31 cellular contexts compared by ENCODE assay signal in genomic region chr4:167887726-167888125, GRCh38.
"Had no signal": no experiment of that assay in that cellular context is flagged by ENCODE, and none has a peak within 500 bp of the region (broad histone marks: within the 10 kb centered on the region; RNA-seq: fewer than 3 reads in every experiment).

No MANE protein-coding gene starts in this region.

- H3K36me3 Mint-ChIP-seq: activated CD4-positive, alpha-beta memory T cell treated with anti-CD3 and anti-CD28 coated beads for 36 hours; activated naive CD8-positive, alpha-beta T cell had no signal

- H3K4me3 Mint-ChIP-seq: activated CD4-positive, alpha-beta memory T cell treated with anti-CD3 and anti-CD28 coated beads for 36 hours; activated CD4-positive, alpha-beta T cell treated with anti-CD3 and anti-CD28 coated beads for 36 hours; activated CD4-positive, alpha-beta T cell treated with anti-CD3 and anti-CD28 coated beads, Interleukin-2, amount 10 ng/mL, durations not matched to agents 24 days and 14 days; activated CD8-positive, alpha-beta T cell treated with anti-CD3 and anti-CD28 coated beads, Interleukin-2, amount 10 ng/mL, durations not matched to agents 7 days and 5 days; activated naive CD8-positive, alpha-beta T cell; activated T-cell treated with anti-CD3 and anti-CD28 coated beads, Interleukin-2, amount 50 U/mL, for 4 hours; activated T-helper 17 cell treated with anti-CD3 and anti-CD28 coated beads, Interleukin-2, amount 50 U/mL, for 72 hours; central memory CD8-positive, alpha-beta T cell; dendritic cell treated with granulocyte-macrophage colony-stimulating factor and Interleukin-4, amounts not matched to agents 40 ng/mL and 50 ng/mL, for 4 days; T-helper 17 cell; T-helper 2 cell treated with Interferon-gamma antibody and Interleukin-4, amounts not matched to agents 5 μg/mL and 100 μg/mL, for 36 hours had no signal

- H3K27ac Mint-ChIP-seq: activated CD4-positive, alpha-beta memory T cell treated with anti-CD3 and anti-CD28 coated beads for 36 hours; activated CD4-positive, alpha-beta T cell treated with anti-CD3 and anti-CD28 coated beads for 36 hours; activated CD4-positive, alpha-beta T cell treated with anti-CD3 and anti-CD28 coated beads, Interleukin-2, amount 10 ng/mL, durations not matched to agents 24 days and 14 days; activated CD8-positive, alpha-beta T cell treated with anti-CD3 and anti-CD28 coated beads, Interleukin-2, amount 10 ng/mL, durations not matched to agents 7 days and 5 days; activated naive CD8-positive, alpha-beta T cell; activated T-helper 17 cell treated with anti-CD3 and anti-CD28 coated beads, Interleukin-2, amount 50 U/mL, for 72 hours; dendritic cell treated with granulocyte-macrophage colony-stimulating factor and Interleukin-4, amounts not matched to agents 40 ng/mL and 50 ng/mL, for 4 days; T-helper 17 cell; T-helper 2 cell treated with Interferon-gamma antibody and Interleukin-4, amounts not matched to agents 5 μg/mL and 100 μg/mL, for 36 hours had no signal

- H3K27ac ChIP-seq: brain microvascular endothelial cell, coronary artery, dorsolateral prefrontal cortex, esophagus muscularis mucosa, foreskin keratinocyte, gastrocnemius medialis, heart left ventricle, WERI-Rb-1 had no signal

- H3K4me1 ChIP-seq: esophagus muscularis mucosa, gastrocnemius medialis, heart left ventricle had no signal

- DNase-seq: activated CD4-positive, alpha-beta memory T cell treated with anti-CD3 and anti-CD28 coated beads for 36 hours; activated CD4-positive, alpha-beta T cell treated with anti-CD3 and anti-CD28 coated beads for 36 hours; activated CD4-positive, alpha-beta T cell treated with anti-CD3 and anti-CD28 coated beads, Interleukin-2, amount 10 ng/mL, durations not matched to agents 24 days and 14 days; activated CD4-positive, CD25-positive, alpha-beta regulatory T cell; activated CD4-positive, CD25-positive, alpha-beta regulatory T cell treated with anti-CD3 and anti-CD28 coated beads, Interleukin-2, amount 50 U/mL, for 72 hours; activated CD8-positive, alpha-beta T cell treated with anti-CD3 and anti-CD28 coated beads, Interleukin-2, amount 10 ng/mL, durations not matched to agents 7 days and 5 days; activated effector memory CD4-positive, alpha-beta T cell treated with Interleukin-2 at 50 U/mL for 16 hours; activated gamma-delta T cell treated with Interleukin-2 at 50 U/mL for 16 hours; activated naive CD4-positive, alpha-beta T cell treated with anti-CD3 and anti-CD28 coated beads, Interleukin-2, amount 50 U/mL, for 16 hours; activated naive CD4-positive, alpha-beta T cell treated with Interleukin-2 at 50 U/mL for 16 hours; activated T-cell treated with anti-CD3 and anti-CD28 coated beads, Interleukin-2, amount 50 U/mL, for 4 hours; brain microvascular endothelial cell; dorsolateral prefrontal cortex; effector memory CD4-positive, alpha-beta T cell; erythroblast; foreskin keratinocyte; gastrocnemius medialis; glutamatergic neuron; T-helper 1 cell; T-helper 17 cell; T1000; WERI-Rb-1 had no signal

- H3K9me3 ChIP-seq: esophagus muscularis mucosa, gastrocnemius medialis had no signal

- H3K9me3 Mint-ChIP-seq: activated CD4-positive, alpha-beta T cell treated with anti-CD3 and anti-CD28 coated beads, Interleukin-2, amount 10 ng/mL, durations not matched to agents 24 days and 14 days; activated T-cell treated with anti-CD3 and anti-CD28 coated beads, Interleukin-2, amount 50 U/mL, for 4 hours had no signal

- H3K36me3 ChIP-seq: brain microvascular endothelial cell, esophagus muscularis mucosa, gastrocnemius medialis, heart left ventricle, WERI-Rb-1 had no signal

- H3K27me3 ChIP-seq: brain microvascular endothelial cell, esophagus muscularis mucosa, foreskin keratinocyte, gastrocnemius medialis, heart left ventricle had no signal

- FAIRE-seq: astrocyte had no signal

- H3K4me1 Mint-ChIP-seq: activated CD4-positive, alpha-beta T cell treated with anti-CD3 and anti-CD28 coated beads for 36 hours; activated CD4-positive, alpha-beta T cell treated with anti-CD3 and anti-CD28 coated beads, Interleukin-2, amount 10 ng/mL, durations not matched to agents 24 days and 14 days; activated T-helper 17 cell treated with anti-CD3 and anti-CD28 coated beads, Interleukin-2, amount 50 U/mL, for 72 hours; central memory CD8-positive, alpha-beta T cell; T-helper 17 cell had no signal

- H3K4me3 ChIP-seq: coronary artery, dorsolateral prefrontal cortex, esophagus muscularis mucosa, gastrocnemius medialis, heart left ventricle had no signal

- ATAC-seq: activated CD4-positive, alpha-beta T cell treated with anti-CD3 and anti-CD28 coated beads for 36 hours; activated CD8-positive, alpha-beta T cell treated with anti-CD3 and anti-CD28 coated beads, Interleukin-2, amount 10 ng/mL, durations not matched to agents 7 days and 5 days; activated T-cell treated with anti-CD3 and anti-CD28 coated beads, Interleukin-2, amount 50 U/mL, for 4 hours; activated T-helper 17 cell treated with anti-CD3 and anti-CD28 coated beads, Interleukin-2, amount 50 U/mL, for 72 hours; foreskin keratinocyte; gastrocnemius medialis; heart left ventricle; T-helper 17 cell had no signal

- H3K27me3 Mint-ChIP-seq: activated CD4-positive, alpha-beta memory T cell treated with anti-CD3 and anti-CD28 coated beads for 36 hours; activated CD4-positive, alpha-beta T cell treated with anti-CD3 and anti-CD28 coated beads for 36 hours; activated CD4-positive, alpha-beta T cell treated with anti-CD3 and anti-CD28 coated beads, Interleukin-2, amount 10 ng/mL, durations not matched to agents 24 days and 14 days; activated naive CD8-positive, alpha-beta T cell; activated T-helper 17 cell treated with anti-CD3 and anti-CD28 coated beads, Interleukin-2, amount 50 U/mL, for 72 hours; central memory CD8-positive, alpha-beta T cell; dendritic cell treated with granulocyte-macrophage colony-stimulating factor and Interleukin-4, amounts not matched to agents 40 ng/mL and 50 ng/mL, for 4 days; T-helper 17 cell had no signal
